Comparison of ENCODE assay signal across 23 cellular contexts in genomic region chr2:156539086-156539485, GRCh38.
"Had no signal": no experiment of that assay in that cellular context is flagged by ENCODE, and none has a peak within 500 bp of the region (broad histone marks: within the 10 kb centered on the region; RNA-seq: fewer than 3 reads in every experiment).

No MANE protein-coding gene starts in this region.

- FAIRE-seq: endometrium had no signal

- H3K9me3 Mint-ChIP-seq: stimulated activated memory B cell treated with anti-CD40 and anti-IgM and Interleukin-4, amounts not matched to agents 10 μg/mL and 1 μg/mL and 100 μg/mL, for 72 hours; stimulated activated naive CD8-positive, alpha-beta T cell treated with anti-CD3 and anti-CD28 coated beads, Interleukin-15, Interleukin-2, amounts not matched to agents 100 ng/mL and 50 ng/mL, for 24 hours had no signal

- H3K9me3 ChIP-seq: psoas muscle, right lobe of liver, testis had no signal

- H3K27ac ChIP-seq: heart right ventricle, parathyroid adenoma, psoas muscle, right lobe of liver, spleen, testis had no signal

- H3K79me2 ChIP-seq: parathyroid adenoma had no signal

- H3K4me1 ChIP-seq: right lobe of liver, testis had no signal

- H3K4me1 Mint-ChIP-seq: nephron progenitor cell had no signal

- H3K27me3 ChIP-seq: dorsolateral prefrontal cortex, heart right ventricle, right lobe of liver, spleen, testis, tibial nerve had no signal

- H3K9ac ChIP-seq: parathyroid adenoma had no signal

- H2AFZ ChIP-seq: parathyroid adenoma had no signal

- H3K27me3 Mint-ChIP-seq: naive thymus-derived CD4-positive, alpha-beta T cell; stimulated activated memory B cell treated with anti-CD40 and anti-IgM and Interleukin-4, amounts not matched to agents 10 μg/mL and 1 μg/mL and 100 μg/mL, for 72 hours; stimulated activated naive CD8-positive, alpha-beta T cell treated with anti-CD3 and anti-CD28 coated beads, Interleukin-15, Interleukin-2, amounts not matched to agents 100 ng/mL and 50 ng/mL, for 24 hours had no signal

- DNase-seq: cortex of kidney; dorsolateral prefrontal cortex; effector CD8-positive, alpha-beta T cell; heart right ventricle; islet precursor cell; mammary epithelial cell; naive thymus-derived CD4-positive, alpha-beta T cell; nephron progenitor cell; psoas muscle; retina; right lobe of liver; spleen; stimulated activated CD4-positive, alpha-beta T cell treated with anti-CD3 and anti-CD28 coated beads, Interleukin-15, amount 100 ng/mL, for 24 hours; stimulated activated CD4-positive, alpha-beta T cell treated with anti-CD3 and anti-CD28 coated beads, Interleukin-1b, Interleukin-23, amount 100 ng/mL, for 48 hours; stimulated activated CD4-positive, alpha-beta T cell treated with anti-CD3 and anti-CD28 coated beads, Interleukin-4, amount 100 ng/mL, for 24 hours; testis had no signal

- ATAC-seq: esophagus mucosa; heart right ventricle; left lobe of liver; naive thymus-derived CD4-positive, alpha-beta T cell; psoas muscle; right lobe of liver had no signal

- H3K4me3 ChIP-seq: heart right ventricle, psoas muscle, right lobe of liver, spleen, testis, tibial nerve had no signal

- H3K4me3 Mint-ChIP-seq: naive thymus-derived CD4-positive, alpha-beta T cell; nephron progenitor cell; stimulated activated naive CD8-positive, alpha-beta T cell treated with anti-CD3 and anti-CD28 coated beads, Interleukin-15, Interleukin-2, amounts not matched to agents 100 ng/mL and 50 ng/mL, for 24 hours had no signal

- H3K27ac Mint-ChIP-seq: naive thymus-derived CD4-positive, alpha-beta T cell; nephron progenitor cell had no signal

- H3K36me3 ChIP-seq: right lobe of liver had no signal
